Comparison of ENCODE assay signal across 1 cellular context in genomic region chr10:75035975-75036708, GRCh38.
TF ChIP-seq lines count a peak whose summit lies in the region.

No MANE protein-coding gene starts in this region.

TF ChIP-seq in WTC11, 78 proteins besides CTCF, POLR2A, EP300 and RAD21 (continued from another document):
- TF ChIP-seq ZNF425 (CRISPR knock-in tag; conservative IDR thresholded peaks at IDR 0.05) (no peak), NR2C2 (CRISPR knock-in tag; IDR thresholded peaks at IDR 0.05) (no peak), ZBTB21 (CRISPR knock-in tag; IDR thresholded peaks at IDR 0.05; ENCODE audit: borderline replicate concordance) (no peak), ZNF671 (CRISPR knock-in tag; IDR thresholded peaks at IDR 0.05) (no peak), SP1 (CRISPR knock-in tag; conservative IDR thresholded peaks at IDR 0.05) (no peak), PRRX2 (CRISPR knock-in tag; IDR thresholded peaks at IDR 0.05) (no peak), TP53 (CRISPR knock-in tag; IDR thresholded peaks at IDR 0.05) (no peak), GRHL2 (CRISPR knock-in tag; IDR thresholded peaks at IDR 0.05; ENCODE audit: insufficient replicate concordance, severe bottlenecking) (no peak), SOX15 (CRISPR knock-in tag; IDR thresholded peaks at IDR 0.05) (no peak)
